Comparison of ENCODE assay signal across 1 cellular context in the genomic region with DNA sequence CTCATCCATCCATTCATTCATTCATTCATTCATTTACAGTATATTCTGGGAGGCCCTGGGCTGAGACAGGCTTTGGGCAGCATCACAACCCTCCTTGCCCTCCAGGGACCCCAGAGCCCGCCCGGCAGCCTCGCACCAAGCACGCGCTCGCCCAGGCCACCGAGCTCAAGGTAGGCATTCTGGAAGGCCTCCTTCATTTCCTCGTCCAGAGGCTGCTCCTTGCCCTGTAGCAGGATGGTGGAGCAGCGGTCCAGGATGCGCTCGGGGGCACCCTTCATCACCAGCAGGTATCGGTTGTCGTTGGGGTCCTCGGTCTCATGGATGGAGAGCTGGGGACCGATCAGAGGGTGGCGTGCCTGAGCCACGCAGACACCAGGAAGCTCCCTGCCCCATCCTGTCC.
TF ChIP-seq lines count a peak whose summit lies in the region.

No MANE protein-coding gene starts in this region.

TF ChIP-seq in K562, 482 proteins besides CTCF, POLR2A, EP300 and RAD21:
- TF ChIP-seq ZNF583 (CRISPR knock-in tag; IDR thresholded peaks at IDR 0.05) (no peak), ZNF24 (IDR thresholded peaks at IDR 0.05) (peak; percentile 20; the same call in 1 of the 2 replicates)
TF ChIP-seq in K562: peak in this region for 1.
